ENCODE assay signal across 8 cellular contexts in the genomic region with DNA sequence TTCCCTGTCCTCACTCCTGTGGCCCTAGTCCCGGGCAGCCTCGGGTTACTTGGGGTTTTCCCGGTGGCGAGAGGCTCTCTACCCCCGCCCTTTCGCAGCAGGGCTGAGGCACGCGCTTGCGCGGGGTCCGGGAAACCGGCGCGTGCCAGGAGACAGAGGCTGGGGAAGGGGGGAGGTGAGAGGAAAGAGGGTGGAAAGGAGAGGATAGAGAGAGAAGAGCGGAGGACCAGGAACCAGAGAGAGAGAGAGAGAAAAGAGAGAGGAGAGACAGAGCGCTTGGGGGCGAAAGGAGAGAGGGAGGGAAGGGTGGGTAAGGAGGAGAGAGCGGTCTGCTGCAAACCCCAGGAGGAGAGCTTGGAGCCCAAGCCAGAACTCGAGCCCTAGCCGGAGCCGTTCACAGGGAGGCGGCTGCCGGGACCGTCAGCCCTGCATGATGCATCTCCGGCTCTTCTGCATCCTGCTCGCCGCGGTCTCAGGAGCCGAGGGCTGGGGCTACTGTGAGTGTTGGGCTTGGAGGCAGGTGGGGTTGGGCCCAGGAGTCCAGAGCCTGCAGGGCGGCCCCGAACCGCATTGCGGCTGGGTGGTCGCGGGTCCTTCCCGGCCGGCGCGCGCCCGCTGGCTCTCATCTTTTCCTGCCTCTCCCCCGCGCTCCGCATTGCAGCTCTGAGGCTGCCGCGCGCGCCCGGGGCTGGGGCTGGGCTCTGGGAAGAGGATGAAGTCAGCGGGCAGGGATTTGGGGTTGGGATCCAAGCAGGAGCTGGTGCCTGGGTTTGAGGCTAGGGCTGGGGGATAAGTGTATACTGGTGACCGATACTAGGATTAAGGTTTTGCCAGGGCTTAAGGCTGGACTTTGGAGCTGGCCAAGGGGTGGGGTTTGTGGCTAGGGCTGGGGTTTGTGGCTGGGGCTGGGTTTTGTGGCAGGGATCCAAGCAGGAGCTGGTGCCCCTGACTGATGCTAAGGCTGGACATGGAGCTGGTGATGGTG. TPM values are rescaled to one million over a fixed set of nuclear protein-coding genes. Genes with fewer than 3 reads are reported as not detected.
A peak's percentile ranks its signal among the peaks of the same experiment; 100 is the strongest.
DNase-seq lines count a peak whose midpoint lies in the region; ATAC-seq, FAIRE-seq and TF ChIP-seq lines count a peak whose summit lies in the region.

A gene (plus strand): TSS at position 132 of the 985 bp plus-strand sequence. CDS start 299 bp downstream, at position 431.

- H3K27ac ChIP-seq in angular gyrus (ENCODE audit: low read depth, low read length) (peak within 1 kb of the TSS; percentile 87), left ventricle myocardium inferior (replicated peaks) (peak within 1 kb of the TSS; percentile 97), prostate gland (peak within 1 kb of the TSS; percentile 50 to 55)

- TF ChIP-seq POLR2A in GM12891 (IDR thresholded peaks at IDR 0.05; ENCODE audit: low read depth, low read length) (no peak), prostate gland (IDR thresholded peaks at IDR 0.05) (no peak)

- H3K4me1 ChIP-seq in left ventricle myocardium inferior (peaks cover 67% of the 10 kb centered on the region), prostate gland (replicated peaks) (peaks cover 9% of the 10 kb centered on the region)

- FAIRE-seq in GM12891 (lab: Jason Lieb, UNC), result peak; percentile 72

- intact Hi-C loops in left ventricle myocardium inferior (cut with micrococcal nuclease) (no loop called here), prostate gland (cut with DNase I) (no loop called here)

- DNase-seq in AG08396 (ENCODE audit: low spot score) (peak; percentile 91), GM12891 (ENCODE audit: insufficient read length, low spot score) (no peak), NCI-H526 treated with DMSO at 0.1 percent for 48 hours (lab: John Stamatoyannopoulos, UW) (peak; percentile 78), left ventricle myocardium inferior (peak; percentile 53), prostate gland (ENCODE audit: low spot score) (no peak), NCI-H2196 (lab: John Stamatoyannopoulos, UW; ENCODE audit: unreplicated experiment) (no peak)

- H3K27me3 ChIP-seq in left ventricle myocardium inferior (ENCODE audit: low read depth), result no peaks in the 10 kb centered on the region
- H3K27me3 ChIP-seq in prostate gland (replicated peaks; ENCODE audit: insufficient read depth), result no peaks in the 10 kb centered on the region

- WGBS in prostate gland, result 2% methylated on average over 41 of the region's 51 CpGs

- TF ChIP-seq CTCF in left ventricle myocardium inferior (IDR thresholded peaks at IDR 0.05; ENCODE audit: borderline replicate concordance) (no peak), prostate gland (IDR thresholded peaks at IDR 0.05) (no peak)

- no peaks in the 10 kb centered on the region for H3K9me3 ChIP-seq in left ventricle myocardium inferior (replicated peaks)
- no peaks in the 10 kb centered on the region for H3K9me3 ChIP-seq in prostate gland

- H3K36me3 ChIP-seq in left ventricle myocardium inferior (peaks cover 16% of the 10 kb centered on the region), prostate gland (no peaks in the 10 kb centered on the region)

- peak within 1 kb of the TSS; percentile 70 for H3K4me3 ChIP-seq in left ventricle myocardium inferior
- peak within 1 kb of the TSS; percentile 29 to 35 for H3K4me3 ChIP-seq in prostate gland

- ATAC-seq in GM21390 (IDR thresholded peaks at IDR 0.05; ENCODE audit: unreplicated experiment), result no peak

TF ChIP-seq in GM12891, 5 proteins besides CTCF, POLR2A, EP300 and RAD21:
- TF ChIP-seq PAX5 (IDR thresholded peaks at IDR 0.05; ENCODE audit: insufficient read depth, low read length, severe bottlenecking), result no peak
- no peak for TF ChIP-seq TAF1 (IDR thresholded peaks at IDR 0.05; ENCODE audit: low read depth, low read length)
- no peak for TF ChIP-seq POLR2AphosphoS5 (IDR thresholded peaks at IDR 0.05; ENCODE audit: low read depth, low read length)
- no peak for TF ChIP-seq POU2F2 (IDR thresholded peaks at IDR 0.05; ENCODE audit: low read depth, low read length)
- no peak for TF ChIP-seq SPI1 (IDR thresholded peaks at IDR 0.05; ENCODE audit: low read depth, low read length)

RNA-seq across cellular contexts. Expression of the gene that starts here (rescaled TPM):
- polyA plus RNA-seq in GM12891 (2012; ENCODE audit: low read depth, missing spikeins), result 21.7 TPM
- 4.2 TPM for total RNA-seq in left ventricle myocardium inferior
- 1 to 10 TPM; 1.9 to 9.9 TPM for total RNA-seq in prostate gland

Comparison
In these comparisons a context has a peak if more than half of its experiments do, and no peak if none do; other contexts are left out.
1. DNase-seq: peak in AG08396 (single experiment), NCI-H526 treated with DMSO at 0.1 percent for 48 hours (single experiment) and left ventricle myocardium inferior (single experiment); none in GM12891 (single experiment), prostate gland (single experiment) and NCI-H2196 (single experiment).
2. Peak in every context shown above with its lines, with median percentiles within 50 percentile points of each other: H3K27ac ChIP-seq.